17 cellular contexts compared by ENCODE assay signal in genomic region chr19:33864311-33864850, GRCh38.
"Had no signal": no experiment of that assay in that cellular context is flagged by ENCODE, and none has a peak within 500 bp of the region (broad histone marks: within the 10 kb centered on the region; RNA-seq: fewer than 3 reads in every experiment).

No MANE protein-coding gene starts in this region.

- H3K9me3 ChIP-seq: psoas muscle, sigmoid colon, testis, uterus had no signal

- H3K27me3 ChIP-seq: sigmoid colon, testis, uterus had no signal

- ATAC-seq: activated T-helper 17 cell treated with anti-CD3 and anti-CD28 coated beads, Interleukin-2, amount 50 U/mL, for 72 hours; left cardiac atrium; psoas muscle; T-helper 17 cell had no signal

- DNase-seq: activated CD4-positive, alpha-beta T cell treated with anti-CD3 and anti-CD28 coated beads, Interleukin-2, amount 10 ng/mL, durations not matched to agents 7 days and 5 days; activated CD4-positive, CD25-positive, alpha-beta regulatory T cell; activated CD8-positive, alpha-beta memory T cell treated with anti-CD3 and anti-CD28 coated beads for 24 hours; activated naive CD4-positive, alpha-beta T cell treated with anti-CD3 and anti-CD28 coated beads, Interleukin-2, amount 10 ng/mL, durations not matched to agents 7 days and 5 days; central memory CD4-positive, alpha-beta T cell; hypothalamus; left cardiac atrium; occipital lobe; psoas muscle; sigmoid colon; stimulated activated CD4-positive, alpha-beta T cell treated with anti-CD3 and anti-CD28 coated beads, Interleukin-2, amount 100 ng/mL, for 48 hours; T-helper 17 cell; testis; uterus had no signal

- H3K4me3 Mint-ChIP-seq: activated CD4-positive, alpha-beta T cell treated with anti-CD3 and anti-CD28 coated beads, Interleukin-2, amount 10 ng/mL, durations not matched to agents 7 days and 5 days; activated naive CD4-positive, alpha-beta T cell treated with anti-CD3 and anti-CD28 coated beads, Interleukin-2, amount 10 ng/mL, durations not matched to agents 7 days and 5 days; activated T-helper 17 cell treated with anti-CD3 and anti-CD28 coated beads, Interleukin-2, amount 50 U/mL, for 72 hours; nephron; stimulated activated naive CD8-positive, alpha-beta T cell treated with anti-CD3 and anti-CD28 coated beads, Interleukin-15, Interleukin-2, amounts not matched to agents 100 ng/mL and 50 ng/mL, for 24 hours; T-helper 17 cell had no signal

- H3K27ac ChIP-seq: psoas muscle, sigmoid colon, testis, uterus had no signal

- H3K4me1 Mint-ChIP-seq: activated CD4-positive, alpha-beta T cell treated with anti-CD3 and anti-CD28 coated beads, Interleukin-2, amount 10 ng/mL, durations not matched to agents 7 days and 5 days; activated naive CD4-positive, alpha-beta T cell treated with anti-CD3 and anti-CD28 coated beads, Interleukin-2, amount 10 ng/mL, durations not matched to agents 7 days and 5 days; activated T-helper 17 cell treated with anti-CD3 and anti-CD28 coated beads, Interleukin-2, amount 50 U/mL, for 72 hours; T-helper 17 cell had no signal

- H3K36me3 ChIP-seq: sigmoid colon, uterus had no signal

- H3K4me3 ChIP-seq: psoas muscle, sigmoid colon, testis, uterus had no signal

- H3K27ac Mint-ChIP-seq: activated CD4-positive, alpha-beta T cell treated with anti-CD3 and anti-CD28 coated beads, Interleukin-2, amount 10 ng/mL, durations not matched to agents 7 days and 5 days; activated naive CD4-positive, alpha-beta T cell treated with anti-CD3 and anti-CD28 coated beads, Interleukin-2, amount 10 ng/mL, durations not matched to agents 7 days and 5 days; activated T-helper 17 cell treated with anti-CD3 and anti-CD28 coated beads, Interleukin-2, amount 50 U/mL, for 72 hours; nephron; stimulated activated naive CD8-positive, alpha-beta T cell treated with anti-CD3 and anti-CD28 coated beads, Interleukin-15, Interleukin-2, amounts not matched to agents 100 ng/mL and 50 ng/mL, for 24 hours; T-helper 17 cell had no signal

- H3K9me3 Mint-ChIP-seq: activated CD4-positive, alpha-beta T cell treated with anti-CD3 and anti-CD28 coated beads, Interleukin-2, amount 10 ng/mL, durations not matched to agents 7 days and 5 days; activated naive CD4-positive, alpha-beta T cell treated with anti-CD3 and anti-CD28 coated beads, Interleukin-2, amount 10 ng/mL, durations not matched to agents 7 days and 5 days; activated T-helper 17 cell treated with anti-CD3 and anti-CD28 coated beads, Interleukin-2, amount 50 U/mL, for 72 hours; nephron; stimulated activated naive CD8-positive, alpha-beta T cell treated with anti-CD3 and anti-CD28 coated beads, Interleukin-15, Interleukin-2, amounts not matched to agents 100 ng/mL and 50 ng/mL, for 24 hours had no signal

- H3K4me1 ChIP-seq: psoas muscle, testis, uterus had no signal

- H3K36me3 Mint-ChIP-seq: activated naive CD4-positive, alpha-beta T cell treated with anti-CD3 and anti-CD28 coated beads, Interleukin-2, amount 10 ng/mL, durations not matched to agents 7 days and 5 days had no signal
